11 cellular contexts compared by ENCODE assay signal in genomic region chr1:16915627-16915973, GRCh38. TPM values are rescaled to one million over a fixed set of nuclear protein-coding genes. Genes with fewer than 3 reads are reported as not detected.
A peak's percentile ranks its signal among the peaks of the same experiment; 100 is the strongest.
DNase-seq lines count a peak whose midpoint lies in the region; ATAC-seq and TF ChIP-seq lines count a peak whose summit lies in the region.
"Had no signal": no experiment of that assay in that cellular context is flagged by ENCODE, and none has a peak within 500 bp of the region (broad histone marks: within the 10 kb centered on the region; RNA-seq: fewer than 3 reads in every experiment).

No MANE protein-coding gene starts in this region.

- no peak for ATAC-seq in stimulated activated memory B cell treated with anti-CD40 and anti-IgM and Interleukin-4, amounts not matched to agents 10 μg/mL and 1 μg/mL and 100 μg/mL, for 72 hours
- no peak for ATAC-seq in GM19035 (IDR thresholded peaks at IDR 0.05; ENCODE audit: unreplicated experiment)
- ATAC-seq in sciatic nerve = no peak

- no peaks in the 10 kb centered on the region for H3K79me2 ChIP-seq in OCI-LY7 (ENCODE audit: insufficient read depth, low read depth, low read length)

- no peak overlapping the region for H2AFZ ChIP-seq in OCI-LY7 (ENCODE audit: low read length)

- TF ChIP-seq CTCF in OCI-LY7 (conservative IDR thresholded peaks at IDR 0.05; ENCODE audit: low read length) (peak; percentile 50), epithelial cell of esophagus (IDR thresholded peaks at IDR 0.05; ENCODE audit: insufficient read depth, low read depth, low read length, missing control alignments) (peak; percentile 31)

- no peaks in the 10 kb centered on the region for H3K27me3 Mint-ChIP-seq in activated T-cell treated with anti-CD3 and anti-CD28 coated beads, Interleukin-2, amount 50 U/mL, for 24 hours
- H3K27me3 Mint-ChIP-seq in stimulated activated memory B cell treated with anti-CD40 and anti-IgM and Interleukin-4, amounts not matched to agents 10 μg/mL and 1 μg/mL and 100 μg/mL, for 72 hours = no peaks in the 10 kb centered on the region

- H4K20me1 ChIP-seq in OCI-LY7 (ENCODE audit: insufficient read depth, low read length) = no peaks in the 10 kb centered on the region

- H3K27ac ChIP-seq in OCI-LY7 (ENCODE audit: low read depth, low read length, poor library complexity, severe bottlenecking) = no peak overlapping the region

- no TSS peak for BruUV-seq in OCI-LY7 (replicated peaks; lab: Mats Ljungman, UMichigan)

- no peaks in the 10 kb centered on the region for H3K9me3 ChIP-seq in OCI-LY7 (ENCODE audit: low read length)

- H3K9me2 ChIP-seq in OCI-LY7 (ENCODE audit: insufficient read depth, low read length) = no peaks in the 10 kb centered on the region

- peaks cover 33% of the 10 kb centered on the region for H3K4me1 Mint-ChIP-seq in activated T-cell treated with anti-CD3 and anti-CD28 coated beads, Interleukin-2, amount 50 U/mL, for 24 hours (ENCODE audit: low read depth)
- H3K4me1 Mint-ChIP-seq in stimulated activated memory B cell treated with anti-CD40 and anti-IgM and Interleukin-4, amounts not matched to agents 10 μg/mL and 1 μg/mL and 100 μg/mL, for 72 hours = peaks cover 44% of the 10 kb centered on the region

- POLR2A ChIA-PET in OCI-LY7 (lab: Charles Lee) = interaction anchor here (0.6 to 1.1 kb wide), 3 partner anchors 8 to 18 kb away, joined by 3 to 4 read pairs (median 3); no protein-coding TSS in a partner anchor

- DNase-seq in activated T-cell treated with anti-CD3 and anti-CD28 coated beads, Interleukin-2, amount 50 U/mL, for 24 hours = no peak
- DNase-seq in activated T-cell treated with anti-CD3 and anti-CD28 coated beads for 4 hours (no peak), OCI-LY7 (ENCODE audit: low spot score) (peak; percentile 36), epithelial cell of esophagus (ENCODE audit: low read depth) (no peak), sciatic nerve (ENCODE audit: low spot score) (no peak), T-helper 1 cell (no peak)
- DNase-seq: EL, GOT3, NCI-H1048 had no signal

- peak overlapping the region; percentile 87 for H3K4me3 Mint-ChIP-seq in activated T-cell treated with anti-CD3 and anti-CD28 coated beads, Interleukin-2, amount 50 U/mL, for 24 hours
- H3K4me3 Mint-ChIP-seq in stimulated activated memory B cell treated with anti-CD40 and anti-IgM and Interleukin-4, amounts not matched to agents 10 μg/mL and 1 μg/mL and 100 μg/mL, for 72 hours = peak overlapping the region; percentile 90

- intact Hi-C loops in OCI-LY7 (cut with micrococcal nuclease; ENCODE audit: unreplicated experiment) = no loop called here
- intact Hi-C loops in sciatic nerve (cut with DNase I) = no loop called here

- H3K4me2 ChIP-seq in OCI-LY7 (ENCODE audit: low read length) = no peak overlapping the region

- no peaks in the 10 kb centered on the region for H3K36me3 ChIP-seq in OCI-LY7 (ENCODE audit: insufficient read depth, low read length)

- CTCF ChIA-PET in OCI-LY7 (lab: Charles Lee; ENCODE audit: unreplicated experiment) = no interaction called here

- peak overlapping the region; percentile 76 for H3K27ac Mint-ChIP-seq in activated T-cell treated with anti-CD3 and anti-CD28 coated beads, Interleukin-2, amount 50 U/mL, for 24 hours
- H3K27ac Mint-ChIP-seq in stimulated activated memory B cell treated with anti-CD40 and anti-IgM and Interleukin-4, amounts not matched to agents 10 μg/mL and 1 μg/mL and 100 μg/mL, for 72 hours = peak overlapping the region; percentile 79

- no peaks in the 10 kb centered on the region for H3K36me3 Mint-ChIP-seq in activated T-cell treated with anti-CD3 and anti-CD28 coated beads, Interleukin-2, amount 50 U/mL, for 24 hours (ENCODE audit: low read depth)
- H3K36me3 Mint-ChIP-seq in stimulated activated memory B cell treated with anti-CD40 and anti-IgM and Interleukin-4, amounts not matched to agents 10 μg/mL and 1 μg/mL and 100 μg/mL, for 72 hours = no peaks in the 10 kb centered on the region

- H3K4me1 ChIP-seq in OCI-LY7 (ENCODE audit: insufficient read depth, low read length, poor library complexity, severe bottlenecking) = peaks cover 11% of the 10 kb centered on the region

- H3K4me3 ChIP-seq in OCI-LY7 (ENCODE audit: low read depth, low read length, poor library complexity, severe bottlenecking) (no peak overlapping the region), epithelial cell of esophagus (ENCODE audit: low read length) (no peak overlapping the region)

- no peaks in the 10 kb centered on the region for H3K9me3 Mint-ChIP-seq in activated T-cell treated with anti-CD3 and anti-CD28 coated beads, Interleukin-2, amount 50 U/mL, for 24 hours
- no peaks in the 10 kb centered on the region for H3K9me3 Mint-ChIP-seq in stimulated activated memory B cell treated with anti-CD40 and anti-IgM and Interleukin-4, amounts not matched to agents 10 μg/mL and 1 μg/mL and 100 μg/mL, for 72 hours

RNA-seq across cellular contexts. Expression of gene CROCC, which starts 6.1 kb away (rescaled TPM):
- 36.3 and 57.9 TPM in 2 replicates for total RNA-seq in OCI-LY7 (2014; rRNA removed; shearing (Covaris generic))
- total RNA-seq in OCI-LY7 (2022) (54.0 and 54.1 TPM in 2 replicates), sciatic nerve (35.7 TPM)

RNA-seq across cellular contexts. Expression of gene RNU1-2, which starts 19.8 kb away (rescaled TPM):
- under 0.01 TPM in 2 replicates for total RNA-seq in OCI-LY7 (2014; rRNA removed; shearing (Covaris generic))
- total RNA-seq in OCI-LY7 (2022) (1,721 and 1,968 TPM in 2 replicates), sciatic nerve (13,769 TPM)
